8 cellular contexts compared by ENCODE assay signal in the genomic region with DNA sequence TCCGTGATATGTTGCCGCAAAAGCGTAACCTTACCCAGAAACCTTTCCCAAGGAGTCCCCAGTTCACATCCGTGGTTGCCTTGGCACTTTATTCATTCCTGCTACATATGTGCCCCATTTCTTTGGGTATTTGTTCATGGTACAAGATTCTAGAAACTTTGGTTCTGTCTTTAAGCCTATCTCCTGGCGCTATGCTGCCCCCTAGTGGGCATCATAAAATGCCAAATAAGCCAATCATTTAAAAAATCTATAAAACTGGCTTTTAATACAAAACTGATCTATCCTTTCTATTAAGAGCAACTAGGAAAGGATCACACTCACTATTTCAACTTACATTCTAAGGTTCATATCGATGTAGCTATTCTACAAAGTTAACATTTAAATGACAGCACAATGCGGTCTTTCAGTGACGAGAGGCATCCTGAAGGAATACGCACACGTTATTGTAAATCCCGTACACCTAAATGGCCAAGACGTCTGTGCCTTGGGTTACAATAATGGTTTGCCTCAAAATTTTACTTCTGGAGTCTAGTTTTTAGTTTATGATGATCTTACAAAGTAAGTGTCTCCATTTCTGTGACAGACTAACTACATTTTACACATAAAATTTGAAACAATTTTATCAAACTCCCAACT. TPM values are rescaled to one million over a fixed set of nuclear protein-coding genes. Genes with fewer than 3 reads are reported as not detected.
A peak's percentile ranks its signal among the peaks of the same experiment; 100 is the strongest.
DNase-seq lines count a peak whose midpoint lies in the region; ATAC-seq and TF ChIP-seq lines count a peak whose summit lies in the region.

No MANE protein-coding gene starts in this region.

- H3K4me3 Mint-ChIP-seq in T-helper 17 cell (no peak overlapping the region), brain (no peak overlapping the region)

- peak; percentile 0 for DNase-seq in DMS53 treated with DMSO at 0.1 percent for 48 hours (lab: John Stamatoyannopoulos, UW; ENCODE audit: unreplicated experiment)
- peak; percentile 28 for DNase-seq in HuH-7.5 (ENCODE audit: low spot score)
- DNase-seq in T-helper 17 cell, result peak in 2 of 3 donors; percentile 20 to 49
- peak; percentile 75 for DNase-seq in left kidney (ENCODE audit: low read depth, low spot score)
- DNase-seq in stimulated activated CD4-positive, alpha-beta T cell treated with anti-CD3 and anti-CD28 coated beads, TNF-alpha, amount 100 ng/mL, for 48 hours (ENCODE audit: low read depth in 3 of 3), result peak in 2 of 3 donors; percentile 40 to 51

- H3K27ac Mint-ChIP-seq in T-helper 17 cell (no peak overlapping the region), brain (no peak overlapping the region)

- ATAC-seq in T-helper 17 cell, result no peak
- ATAC-seq in HG03342 (IDR thresholded peaks at IDR 0.05; ENCODE audit: unreplicated experiment), result no peak
- no peak for ATAC-seq in GM19351 (IDR thresholded peaks at IDR 0.05; ENCODE audit: unreplicated experiment)

- no peaks in the 10 kb centered on the region for H3K9me3 Mint-ChIP-seq in brain

- TF ChIP-seq CTCF in brain (conservative IDR thresholded peaks at IDR 0.05), result peak; percentile 93 to 95

- no peaks in the 10 kb centered on the region for H3K9me3 ChIP-seq in T-helper 17 cell (ENCODE audit: control insufficient read depth, low read length, poor library complexity, severe bottlenecking)

- H3K4me1 Mint-ChIP-seq in T-helper 17 cell (no peaks in the 10 kb centered on the region), brain (no peaks in the 10 kb centered on the region)

- H3K36me3 Mint-ChIP-seq in T-helper 17 cell (ENCODE audit: low read depth) (no peaks in the 10 kb centered on the region), brain (no peaks in the 10 kb centered on the region)

- H3K27me3 Mint-ChIP-seq in T-helper 17 cell, result peaks cover 21% of the 10 kb centered on the region
- H3K27me3 Mint-ChIP-seq in brain, result peaks cover 8% of the 10 kb centered on the region

RNA-seq across cellular contexts. Expression of a gene that starts 16.2 kb away (rescaled TPM):
- total RNA-seq in T-helper 17 cell, result not detected
- polyA plus RNA-seq in brain (ENCODE audit: insufficient read depth, low read depth, low replicate concordance), result not detected

RNA-seq across cellular contexts. Expression of a gene that starts 47.7 kb away (rescaled TPM):
- 1 to 10 TPM in 1 of 2 donors, under 1 TPM in 1; 0.70 to 3.0 TPM for total RNA-seq in T-helper 17 cell
- 11.4 TPM for polyA plus RNA-seq in brain (ENCODE audit: insufficient read depth, low read depth, low replicate concordance)

Comparison
In these comparisons a context has a peak if more than half of its experiments do, and no peak if none do; other contexts are left out.
1. DNase-seq: peak in every context shown above with its lines; median percentile 75 in left kidney; 46 in stimulated activated CD4-positive, alpha-beta T cell treated with anti-CD3 and anti-CD28 coated beads, TNF-alpha, amount 100 ng/mL, for 48 hours; 34 in T-helper 17 cell; 28 in HuH-7.5; 0 in DMS53 treated with DMSO at 0.1 percent for 48 hours.